12 cellular contexts compared by ENCODE assay signal in genomic region chr10:62769574-62770242, GRCh38. TPM values are rescaled to one million over a fixed set of nuclear protein-coding genes. Genes with fewer than 3 reads are reported as not detected.
DNase-seq lines count a peak whose midpoint lies in the region; ATAC-seq and TF ChIP-seq lines count a peak whose summit lies in the region.
"Had no signal": no experiment of that assay in that cellular context is flagged by ENCODE, and none has a peak within 500 bp of the region (broad histone marks: within the 10 kb centered on the region; RNA-seq: fewer than 3 reads in every experiment).

No MANE protein-coding gene starts in this region.

- TF ChIP-seq CTCF in esophagus squamous epithelium (IDR thresholded peaks at IDR 0.05), result no peak

- intact Hi-C loops in activated CD4-positive, alpha-beta memory T cell treated with anti-CD3 and anti-CD28 coated beads for 36 hours (cut with micrococcal nuclease), result no loop called here
- intact Hi-C loops in sciatic nerve (cut with DNase I) (no loop called here), esophagus squamous epithelium (cut with DNase I) (no loop called here)

- no peak overlapping the region for H3K27ac ChIP-seq in esophagus squamous epithelium
- H3K27ac ChIP-seq: testis had no signal

- no peaks in the 10 kb centered on the region for H3K4me1 ChIP-seq in esophagus squamous epithelium

- CTCF ChIA-PET in activated CD4-positive, alpha-beta memory T cell treated with anti-CD3 and anti-CD28 coated beads for 36 hours (lab: Charles Lee), result no interaction called here
- CTCF ChIA-PET in activated CD4-positive, alpha-beta memory T cell treated with anti-CD3 and anti-CD28 coated beads, Interleukin-2, amount 10 ng/mL, durations not matched to agents 7 days and 5 days (lab: Charles Lee), result interaction anchor here (1.3 kb wide), 1 partner anchor 11 kb away, joined by 3 read pairs; no protein-coding TSS in a partner anchor

- 82 to 94% methylated on average over 1 of the region's 1 CpG for WGBS in esophagus squamous epithelium, 2 donors

- DNase-seq in activated CD4-positive, alpha-beta memory T cell treated with anti-CD3 and anti-CD28 coated beads for 36 hours, result peak; percentile 28
- no peak for DNase-seq in activated CD4-positive, alpha-beta memory T cell treated with anti-CD3 and anti-CD28 coated beads, Interleukin-2, amount 10 ng/mL, durations not matched to agents 7 days and 5 days
- DNase-seq in amniotic epithelial cell (ENCODE audit: low read depth), result peak; percentile 5
- no peak for DNase-seq in sciatic nerve (ENCODE audit: low spot score)
- DNase-seq in esophagus squamous epithelium (lab: John Stamatoyannopoulos, UW), result no peak
- no peak for DNase-seq in NCI-H526 treated with DMSO at 0.1 percent for 48 hours (lab: John Stamatoyannopoulos, UW)
- DNase-seq in NCI-H2196 treated with DMSO at 0.1 percent for 48 hours (lab: John Stamatoyannopoulos, UW; ENCODE audit: unreplicated experiment), result no peak
- DNase-seq: ACHN, NCI-H2171 treated with DMSO at 0.1 percent for 48 hours, testis had no signal

- TF ChIP-seq POLR2A in esophagus squamous epithelium (IDR thresholded peaks at IDR 0.05), result no peak

- H3K9me3 ChIP-seq in esophagus squamous epithelium, result no peaks in the 10 kb centered on the region
- H3K9me3 ChIP-seq: testis had no signal

- peaks cover 14% of the 10 kb centered on the region for H3K4me1 Mint-ChIP-seq in activated CD4-positive, alpha-beta memory T cell treated with anti-CD3 and anti-CD28 coated beads for 36 hours (ENCODE audit: low read depth)
- no peaks in the 10 kb centered on the region for H3K4me1 Mint-ChIP-seq in activated CD4-positive, alpha-beta memory T cell treated with anti-CD3 and anti-CD28 coated beads, Interleukin-2, amount 10 ng/mL, durations not matched to agents 7 days and 5 days

- H3K9me3 Mint-ChIP-seq in activated CD4-positive, alpha-beta memory T cell treated with anti-CD3 and anti-CD28 coated beads for 36 hours, result no peaks in the 10 kb centered on the region
- H3K9me3 Mint-ChIP-seq in activated CD4-positive, alpha-beta memory T cell treated with anti-CD3 and anti-CD28 coated beads, Interleukin-2, amount 10 ng/mL, durations not matched to agents 7 days and 5 days, result no peaks in the 10 kb centered on the region
- H3K9me3 Mint-ChIP-seq: mesothelial cell of epicardium had no signal

- no peak overlapping the region for H3K4me3 Mint-ChIP-seq in activated CD4-positive, alpha-beta memory T cell treated with anti-CD3 and anti-CD28 coated beads for 36 hours
- no peak overlapping the region for H3K4me3 Mint-ChIP-seq in activated CD4-positive, alpha-beta memory T cell treated with anti-CD3 and anti-CD28 coated beads, Interleukin-2, amount 10 ng/mL, durations not matched to agents 7 days and 5 days
- H3K4me3 Mint-ChIP-seq: mesothelial cell of epicardium had no signal

- peak overlapping the region; percentile 19 for H3K27ac Mint-ChIP-seq in activated CD4-positive, alpha-beta memory T cell treated with anti-CD3 and anti-CD28 coated beads for 36 hours
- H3K27ac Mint-ChIP-seq in activated CD4-positive, alpha-beta memory T cell treated with anti-CD3 and anti-CD28 coated beads, Interleukin-2, amount 10 ng/mL, durations not matched to agents 7 days and 5 days, result no peak overlapping the region
- H3K27ac Mint-ChIP-seq: mesothelial cell of epicardium had no signal

- H3K27me3 ChIP-seq in esophagus squamous epithelium, result peaks cover 0 to under 1% (median 0%) of the 10 kb centered on the region in 4 donors
- H3K27me3 ChIP-seq: testis had no signal

- no peaks in the 10 kb centered on the region for H3K27me3 Mint-ChIP-seq in activated CD4-positive, alpha-beta memory T cell treated with anti-CD3 and anti-CD28 coated beads for 36 hours
- peaks cover 8% of the 10 kb centered on the region for H3K27me3 Mint-ChIP-seq in activated CD4-positive, alpha-beta memory T cell treated with anti-CD3 and anti-CD28 coated beads, Interleukin-2, amount 10 ng/mL, durations not matched to agents 7 days and 5 days

- H3K4me3 ChIP-seq in esophagus squamous epithelium, result no peak overlapping the region
- H3K4me3 ChIP-seq: testis had no signal

- POLR2A ChIA-PET in activated CD4-positive, alpha-beta memory T cell treated with anti-CD3 and anti-CD28 coated beads for 36 hours (lab: Charles Lee), result interaction anchor here (0.8 kb wide), 1 partner anchor 71 kb away, joined by 3 read pairs; no protein-coding TSS in a partner anchor
- POLR2A ChIA-PET in activated CD4-positive, alpha-beta memory T cell treated with anti-CD3 and anti-CD28 coated beads, Interleukin-2, amount 10 ng/mL, durations not matched to agents 7 days and 5 days (lab: Charles Lee), result no interaction called here

- no peaks in the 10 kb centered on the region for H3K36me3 Mint-ChIP-seq in activated CD4-positive, alpha-beta memory T cell treated with anti-CD3 and anti-CD28 coated beads for 36 hours
- H3K36me3 Mint-ChIP-seq in activated CD4-positive, alpha-beta memory T cell treated with anti-CD3 and anti-CD28 coated beads, Interleukin-2, amount 10 ng/mL, durations not matched to agents 7 days and 5 days (ENCODE audit: low read depth), result no peaks in the 10 kb centered on the region
- H3K36me3 Mint-ChIP-seq: mesothelial cell of epicardium had no signal

- no peaks in the 10 kb centered on the region for H3K36me3 ChIP-seq in esophagus squamous epithelium

- ATAC-seq in HG02763 (IDR thresholded peaks at IDR 0.05; ENCODE audit: unreplicated experiment) (peak; percentile 68), sciatic nerve (peak; percentile 48)

RNA-seq across cellular contexts. Expression of gene ADO, which starts 34.8 kb away (rescaled TPM):
- total RNA-seq in activated CD4-positive, alpha-beta memory T cell treated with anti-CD3 and anti-CD28 coated beads for 36 hours, result 10 to 100 TPM; 26.7 to 27.1 TPM
- total RNA-seq in activated CD4-positive, alpha-beta memory T cell treated with anti-CD3 and anti-CD28 coated beads, Interleukin-2, amount 10 ng/mL, durations not matched to agents 7 days and 5 days, result 10 to 100 TPM; 21.8 to 22.2 TPM
- 35.1 TPM for total RNA-seq in sciatic nerve
- total RNA-seq in esophagus squamous epithelium, result 10 to 100 TPM in 3 of 4 donors, 1 to 10 TPM in 1; 10.0 to 16.0 (median 13.8) TPM

RNA-seq across cellular contexts. Expression of gene EGR2, which starts 46.5 kb away (rescaled TPM):
- 10 to 100 TPM; 66.9 to 68.2 TPM for total RNA-seq in activated CD4-positive, alpha-beta memory T cell treated with anti-CD3 and anti-CD28 coated beads for 36 hours
- total RNA-seq in activated CD4-positive, alpha-beta memory T cell treated with anti-CD3 and anti-CD28 coated beads, Interleukin-2, amount 10 ng/mL, durations not matched to agents 7 days and 5 days, result 1 to 10 TPM; 4.8 to 6.4 TPM
- 53.1 TPM for total RNA-seq in sciatic nerve
- total RNA-seq in esophagus squamous epithelium, result under 1 TPM; under 0.01 to 0.62 (median 0.48) TPM

Comparison
In these comparisons a context has a peak if more than half of its experiments do, and no peak if none do; other contexts are left out.
1. DNase-seq: peak in activated CD4-positive, alpha-beta memory T cell treated with anti-CD3 and anti-CD28 coated beads for 36 hours (single experiment) and amniotic epithelial cell (single experiment); none in activated CD4-positive, alpha-beta memory T cell treated with anti-CD3 and anti-CD28 coated beads, Interleukin-2, amount 10 ng/mL, durations not matched to agents 7 days and 5 days (single experiment), sciatic nerve (single experiment), esophagus squamous epithelium (single experiment), NCI-H526 treated with DMSO at 0.1 percent for 48 hours (single experiment) and NCI-H2196 treated with DMSO at 0.1 percent for 48 hours (single experiment).